In genomic region chr16:14398014-14398717, GRCh38 we compare ENCODE assay signal across 19 cellular contexts.
DNase-seq lines count a peak whose midpoint lies in the region; ATAC-seq, FAIRE-seq and TF ChIP-seq lines count a peak whose summit lies in the region.
"Had no signal": no experiment of that assay in that cellular context is flagged by ENCODE, and none has a peak within 500 bp of the region (broad histone marks: within the 10 kb centered on the region; RNA-seq: fewer than 3 reads in every experiment).

No MANE protein-coding gene starts in this region.

- H3K9me3 ChIP-seq in breast epithelium (no peaks in the 10 kb centered on the region), HepG2 (ENCODE audit: low read length) (no peaks in the 10 kb centered on the region)

- POLR2A ChIA-PET in MCF 10A (lab: Yijun Ruan, JAX) (interaction anchor here (1.2 to 1.3 kb wide), 2 partner anchors 20 to 130 kb away, joined by 3 read pairs; no protein-coding TSS in a partner anchor), HepG2 (lab: Yijun Ruan, JAX) (interaction anchor here (1.1 to 3.3 kb wide), 4 partner anchors 8 to 26 kb away, joined by 3 to 17 read pairs (median 4); no protein-coding TSS in a partner anchor)

- ATAC-seq in HepG2 = no peak
- no peak for ATAC-seq in left colon

- intact Hi-C loops in MCF 10A (cut with micrococcal nuclease) (loop anchor here (5.0 kb wide), 1 partner anchor 96 kb away; no protein-coding TSS in a partner anchor), breast epithelium (cut with DNase I; ENCODE audit: low total_unique reads) (no loop called here), HepG2 (cut with micrococcal nuclease; ENCODE audit: unreplicated experiment) (loop anchor here (2.0 to 5.0 kb wide), 3 partner anchors 33 to 131 kb away; no protein-coding TSS in a partner anchor), left colon (cut with DNase I, micrococcal nuclease) (no loop called here), CD14-positive monocyte (cut with micrococcal nuclease) (no loop called here)

- no peaks in the 10 kb centered on the region for H3K27me3 ChIP-seq in breast epithelium
- no peaks in the 10 kb centered on the region for H3K27me3 ChIP-seq in bronchial epithelial cell (ENCODE audit: control insufficient read depth, insufficient read depth, low read length)
- H3K27me3 ChIP-seq in HepG2 (ENCODE audit: control insufficient read depth in 1 of 2, insufficient read depth in 2 of 2, low read length in 2 of 2) = no peaks in the 10 kb centered on the region

- no peak overlapping the region for H3K27ac ChIP-seq in breast epithelium
- H3K27ac ChIP-seq in HepG2 (ENCODE audit: extremely low read length, insufficient read depth, low read length) = peak overlapping the region; percentile 43
- H3K27ac ChIP-seq: 22Rv1 had no signal

- no peak for TF ChIP-seq RAD21 in HepG2 (CRISPR knock-in tag; IDR thresholded peaks at IDR 0.05)

- BruUV-seq in MCF 10A (replicated peaks; lab: Mats Ljungman, UMichigan) (no TSS peak), HepG2 (replicated peaks; lab: Mats Ljungman, UMichigan) (no TSS peak)

- no peak overlapping the region for H3K9ac ChIP-seq in HepG2 (ENCODE audit: insufficient read depth, low read depth, low read length)

- no peak for TF ChIP-seq EP300 in HepG2 (IDR thresholded peaks at IDR 0.05; ENCODE audit: low read depth in 2 of 2, low read length in 2 of 2)
- no peak for TF ChIP-seq EP300 in HepG2 (CRISPR knock-in tag; IDR thresholded peaks at IDR 0.05; ENCODE audit: borderline replicate concordance)

- H3K36me3 ChIP-seq in breast epithelium (no peaks in the 10 kb centered on the region), bronchial epithelial cell (ENCODE audit: control insufficient read depth, insufficient read depth, low read length) (no peaks in the 10 kb centered on the region), HepG2 (replicated peaks in 1 of 2; ENCODE audit: control insufficient read depth in 1 of 2, insufficient read depth in 2 of 2, low read length in 2 of 2) (no peaks in the 10 kb centered on the region)

- peaks cover 0 to 6% of the 10 kb centered on the region in 2 donors for H3K4me1 ChIP-seq in breast epithelium
- H3K4me1 ChIP-seq in HepG2 (ENCODE audit: insufficient read depth, low read length) = peaks cover 92% of the 10 kb centered on the region

- H3K9me3 Mint-ChIP-seq in MCF 10A (ENCODE audit: unreplicated experiment) (no peaks in the 10 kb centered on the region), CD14-positive monocyte (peaks cover 0 to 3% (median 0%) of the 10 kb centered on the region in 7 donors)
- H3K9me3 Mint-ChIP-seq: CD8-positive, alpha-beta memory T cell had no signal

- H2AFZ ChIP-seq in HepG2 (ENCODE audit: low read length) = no peak overlapping the region

- CTCF ChIA-PET in MCF 10A (lab: Yijun Ruan, JAX) (interaction anchor here (0.6 to 1.1 kb wide), 2 partner anchors 18 to 161 kb away, joined by 3 to 4 read pairs; no protein-coding TSS in a partner anchor), HepG2 (lab: Yijun Ruan, JAX; ENCODE audit: low intra/inter-chr PET ratio, low total read pairs) (no interaction called here)

- H3K36me3 Mint-ChIP-seq in MCF 10A (ENCODE audit: insufficient read depth, unreplicated experiment) (no peaks in the 10 kb centered on the region), CD14-positive monocyte (no peaks in the 10 kb centered on the region)
- H3K36me3 Mint-ChIP-seq: CD8-positive, alpha-beta memory T cell had no signal

- FAIRE-seq in bronchial epithelial cell (lab: Jason Lieb, UNC) (no peak), HepG2 (lab: Jason Lieb, UNC) (no peak)
- FAIRE-seq: G401.6, GM12878, GM18507, H54 had no signal

- H3K4me1 Mint-ChIP-seq in MCF 10A (ENCODE audit: insufficient read depth, unreplicated experiment) = peaks cover 11% of the 10 kb centered on the region
- peaks cover 4% of the 10 kb centered on the region for H3K4me1 Mint-ChIP-seq in CD14-positive monocyte
- H3K4me1 Mint-ChIP-seq: CD8-positive, alpha-beta memory T cell had no signal

- DNase-seq in MCF 10A (ENCODE audit: unreplicated experiment) (peak; percentile 80), breast epithelium (ENCODE audit: low spot score in 2 of 2) (no peak), bronchial epithelial cell (ENCODE audit: low read depth) (peak; percentile 94), HepG2 (ENCODE audit: low spot score) (no peak), left colon (no peak), DMS114 treated with DMSO at 0.1 percent for 48 hours (lab: John Stamatoyannopoulos, UW; ENCODE audit: unreplicated experiment) (no peak), HPDE6-E6E7 (ENCODE audit: extremely low spot score) (no peak), CD14-positive monocyte (ENCODE audit: low spot score) (no peak)
- DNase-seq: CD8-positive, alpha-beta memory T cell; DND-41; NCI-H1417; NCI-H187 treated with DMSO at 0.1 percent for 48 hours; NCI-H345; SIG-M5 had no signal

- H3K4me2 ChIP-seq in HepG2 (ENCODE audit: low read depth, low read length) = no peak overlapping the region

- no peaks in the 10 kb centered on the region for H4K20me1 ChIP-seq in HepG2 (ENCODE audit: insufficient read depth, low read length)

- H3K4me3 Mint-ChIP-seq in MCF 10A (ENCODE audit: unreplicated experiment) = no peak overlapping the region
- H3K4me3 Mint-ChIP-seq in CD14-positive monocyte = no peak overlapping the region
- H3K4me3 Mint-ChIP-seq: CD8-positive, alpha-beta memory T cell had no signal

- H3K27ac Mint-ChIP-seq in MCF 10A (ENCODE audit: low read depth, unreplicated experiment) = no peak overlapping the region
- peak overlapping the region in 1 of 7 donors; percentile 36 for H3K27ac Mint-ChIP-seq in CD14-positive monocyte
- H3K27ac Mint-ChIP-seq: CD8-positive, alpha-beta memory T cell had no signal

- in situ Hi-C loops in HepG2 (cut with HindIII; ENCODE audit: extremely low pct_ligation_motif_present, low pct_unique_long_range_greater_than_20kb) = no loop called here

- H3K79me2 ChIP-seq in HepG2 (ENCODE audit: insufficient read depth, low read length) = peaks cover 5% of the 10 kb centered on the region

- TF ChIP-seq POLR2A in breast epithelium (IDR thresholded peaks at IDR 0.05) (no peak), HepG2 (IDR thresholded peaks at IDR 0.05; ENCODE audit: insufficient read depth in 1 of 2, low read depth in 2 of 2, low read length in 2 of 2) (no peak)

- H3K4me3 ChIP-seq in breast epithelium (no peak overlapping the region), bronchial epithelial cell (ENCODE audit: low read depth, low read length) (no peak overlapping the region), HepG2 (replicated peaks in 1 of 3; ENCODE audit: insufficient read depth in 1 of 3, low read depth in 2 of 3, low read length in 3 of 3) (no peak overlapping the region)
- H3K4me3 ChIP-seq: GM12878 had no signal

- no peak for TF ChIP-seq CTCF in MCF 10A (IDR thresholded peaks at IDR 0.05; ENCODE audit: unreplicated experiment)
- no peak for TF ChIP-seq CTCF in breast epithelium (IDR thresholded peaks at IDR 0.05)
- TF ChIP-seq CTCF in bronchial epithelial cell (IDR thresholded peaks at IDR 0.05; ENCODE audit: insufficient read depth, low read length, severe bottlenecking) = no peak
- no peak for TF ChIP-seq CTCF in HepG2 (CRISPR knock-in tag; IDR thresholded peaks at IDR 0.05)
- TF ChIP-seq CTCF in CD14-positive monocyte (IDR thresholded peaks at IDR 0.05) = no peak

- no peaks in the 10 kb centered on the region for H3K27me3 Mint-ChIP-seq in MCF 10A (ENCODE audit: insufficient read depth, unreplicated experiment)
- peaks cover 0 to 8% (median 3%) of the 10 kb centered on the region in 3 donors for H3K27me3 Mint-ChIP-seq in CD14-positive monocyte (ENCODE audit: low read depth in 3 of 3)

- 93% methylated on average over 11 of the region's 11 CpGs for WGBS in HepG2 (ENCODE audit: low lambda C conversion rate)

TF ChIP-seq in HepG2, 621 proteins besides CTCF, POLR2A, EP300 and RAD21 (continues in another document):
- no peak for TF ChIP-seq TFE3 (CRISPR knock-in tag; IDR thresholded peaks at IDR 0.05)
- no peak for TF ChIP-seq KLF9 (CRISPR knock-in tag; IDR thresholded peaks at IDR 0.05; ENCODE audit: low read depth)

Comparison
In these comparisons a context has a peak if more than half of its experiments do, and no peak if none do; other contexts are left out.
1. DNase-seq: peak in MCF 10A (single experiment) and bronchial epithelial cell (single experiment); none in breast epithelium (0 of 2), HepG2 (single experiment), left colon (0 of 2), DMS114 treated with DMSO at 0.1 percent for 48 hours (single experiment), HPDE6-E6E7 (single experiment) and CD14-positive monocyte (single experiment).
2. intact Hi-C loops: an anchor here in MCF 10A (5.0 kb wide) and HepG2 (2.0 to 5.0 kb wide); none called in breast epithelium, left colon and CD14-positive monocyte.